In the genomic region with DNA sequence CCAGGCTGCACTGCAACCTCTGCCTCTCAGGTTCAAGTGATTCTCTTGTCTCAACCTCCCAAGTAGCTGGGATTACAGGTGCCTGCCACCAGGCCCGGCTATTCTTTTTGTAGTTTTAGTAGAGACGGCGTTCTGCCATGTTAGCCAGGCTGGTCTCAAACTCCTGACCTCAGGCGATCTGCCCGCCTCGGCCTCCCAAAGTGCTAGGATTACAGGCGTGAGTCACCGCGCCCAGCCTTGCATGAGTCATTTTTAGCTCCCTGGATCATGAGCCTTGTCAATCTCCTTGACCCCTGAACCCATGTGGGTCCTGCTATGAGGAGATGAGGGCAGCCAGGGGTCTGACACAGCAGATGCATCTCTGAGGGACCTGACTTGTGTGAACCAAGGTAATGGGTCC, we compare ENCODE assay signal across 11 cellular contexts. TPM values are rescaled to one million over a fixed set of nuclear protein-coding genes. Genes with fewer than 3 reads are reported as not detected.
"Had no signal": no experiment of that assay in that cellular context is flagged by ENCODE, and none has a peak within 500 bp of the region (broad histone marks: within the 10 kb centered on the region; RNA-seq: fewer than 3 reads in every experiment).

No MANE protein-coding gene starts in this region.

RNA-seq across cellular contexts. Expression of gene TPRX2, which starts 0.8 kb away (rescaled TPM):
- total RNA-seq: activated CD8-positive, alpha-beta memory T cell treated with anti-CD3 and anti-CD28 coated beads for 36 hours; activated naive CD4-positive, alpha-beta T cell treated with anti-CD3 and anti-CD28 coated beads for 36 hours; activated T-helper 17 cell treated with anti-CD3 and anti-CD28 coated beads, Interleukin-2, amount 50 U/mL, for 72 hours; glomerular endothelial cell; lower leg skin; mesothelial cell of epicardium; renal cortical epithelial cell; skeletal muscle tissue; stomach; uterus had no signal
- polyA plus RNA-seq: stomach, thymus had no signal

RNA-seq across cellular contexts. Expression of gene SULT2A1, which starts 27.9 kb away (rescaled TPM):
- total RNA-seq: activated CD8-positive, alpha-beta memory T cell treated with anti-CD3 and anti-CD28 coated beads for 36 hours; activated naive CD4-positive, alpha-beta T cell treated with anti-CD3 and anti-CD28 coated beads for 36 hours; activated T-helper 17 cell treated with anti-CD3 and anti-CD28 coated beads, Interleukin-2, amount 50 U/mL, for 72 hours; glomerular endothelial cell; lower leg skin; mesothelial cell of epicardium; renal cortical epithelial cell; skeletal muscle tissue; uterus had no signal

RNA-seq across cellular contexts. Expression of gene CRX, which starts 36.5 kb away (rescaled TPM):
- total RNA-seq: activated CD8-positive, alpha-beta memory T cell treated with anti-CD3 and anti-CD28 coated beads for 36 hours; activated naive CD4-positive, alpha-beta T cell treated with anti-CD3 and anti-CD28 coated beads for 36 hours; glomerular endothelial cell; lower leg skin; mesothelial cell of epicardium; renal cortical epithelial cell; skeletal muscle tissue; stomach; uterus had no signal
- polyA plus RNA-seq: stomach had no signal

RNA-seq across cellular contexts. Expression of gene TPRX1, which starts 53.9 kb away (rescaled TPM):
- total RNA-seq: activated CD8-positive, alpha-beta memory T cell treated with anti-CD3 and anti-CD28 coated beads for 36 hours; activated naive CD4-positive, alpha-beta T cell treated with anti-CD3 and anti-CD28 coated beads for 36 hours; activated T-helper 17 cell treated with anti-CD3 and anti-CD28 coated beads, Interleukin-2, amount 50 U/mL, for 72 hours; glomerular endothelial cell; lower leg skin; mesothelial cell of epicardium; renal cortical epithelial cell; skeletal muscle tissue; stomach; uterus had no signal
- polyA plus RNA-seq: stomach, thymus had no signal
